In genomic region chr10:48779077-48779476, GRCh38 we compare ENCODE assay signal across 21 cellular contexts.
"Had no signal": no experiment of that assay in that cellular context is flagged by ENCODE, and none has a peak within 500 bp of the region (broad histone marks: within the 10 kb centered on the region; RNA-seq: fewer than 3 reads in every experiment).

No MANE protein-coding gene starts in this region.

- H3K4me1 ChIP-seq: lower lobe of right lung, psoas muscle, stomach, transverse colon had no signal

- DNase-seq: cortex of kidney; dorsolateral prefrontal cortex; effector CD8-positive, alpha-beta T cell; foreskin fibroblast; immature natural killer cell; left ventricle myocardium inferior; lower lobe of right lung; mesenchymal stem cell; naive thymus-derived CD4-positive, alpha-beta T cell; nephron progenitor cell; psoas muscle; retina; stimulated activated CD4-positive, alpha-beta T cell treated with anti-CD3 and anti-CD28 coated beads, Interleukin-2, amount 100 ng/mL, for 24 hours; stimulated activated CD4-positive, alpha-beta T cell treated with anti-CD3 and anti-CD28 coated beads, Interleukin-4, amount 100 ng/mL, for 4 hours; stimulated activated naive CD4-positive, alpha-beta T cell; stomach; substantia nigra; transverse colon had no signal

- H3K36me3 ChIP-seq: left ventricle myocardium inferior, lower lobe of right lung, stomach, thoracic aorta, transverse colon had no signal

- H3K9me3 ChIP-seq: left ventricle myocardium inferior, lower lobe of right lung, psoas muscle, stomach, thoracic aorta, transverse colon had no signal

- H3K4me3 ChIP-seq: dorsolateral prefrontal cortex, left ventricle myocardium inferior, lower lobe of right lung, psoas muscle, stomach, thoracic aorta, transverse colon had no signal

- H3K27ac ChIP-seq: dorsolateral prefrontal cortex, left ventricle myocardium inferior, lower lobe of right lung, psoas muscle, stomach, thoracic aorta, transverse colon had no signal

- H3K27me3 ChIP-seq: transverse colon had no signal

- ATAC-seq: esophagus mucosa; lower lobe of right lung; naive thymus-derived CD4-positive, alpha-beta T cell; psoas muscle; sciatic nerve had no signal
